7 cellular contexts compared by ENCODE assay signal in the genomic region with DNA sequence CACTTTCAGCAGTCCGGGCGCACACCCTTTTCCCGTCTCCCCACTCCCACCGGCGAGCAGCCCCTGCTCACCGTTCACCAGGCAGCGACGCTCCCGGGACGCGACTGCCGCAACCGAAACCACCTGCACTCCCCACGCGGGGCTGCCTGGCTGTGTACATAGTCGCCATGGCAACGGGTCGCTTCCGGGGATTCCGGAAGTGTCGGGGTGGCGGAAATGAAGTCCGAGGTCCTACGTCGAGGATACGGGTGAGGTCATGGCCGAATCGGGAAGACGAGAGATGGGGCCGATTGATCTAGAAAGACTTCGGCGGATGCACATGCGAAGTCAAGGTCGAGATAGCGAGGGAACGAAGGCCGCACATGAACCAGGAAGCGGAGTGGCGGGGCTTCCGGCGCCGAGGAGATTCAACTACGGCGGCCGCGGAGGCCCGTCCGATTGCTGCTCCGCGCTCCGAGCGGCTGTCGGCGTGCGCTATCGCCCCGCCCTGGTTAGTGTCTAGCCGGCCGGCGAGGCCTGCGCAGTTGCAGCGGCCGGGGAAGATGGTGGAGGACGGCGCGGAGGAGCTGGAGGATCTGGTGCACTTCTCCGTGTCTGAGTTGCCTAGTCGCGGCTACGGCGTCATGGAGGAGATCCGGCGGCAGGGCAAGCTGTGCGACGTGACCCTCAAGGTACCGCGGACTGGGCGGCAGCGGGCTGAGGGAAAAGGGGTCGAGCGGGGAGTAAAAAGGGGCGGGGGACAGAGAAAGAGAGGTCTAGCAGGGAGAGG.
DNase-seq lines count a peak whose midpoint lies in the region; ATAC-seq, FAIRE-seq and TF ChIP-seq lines count a peak whose summit lies in the region.

TSS of gene KIF9 (minus strand) at position 376 of the 769 bp plus-strand sequence. CDS start 5,425 bp downstream, outside the sequence.
TSS of gene KLHL18 (plus strand) at position 521 of the 769 bp plus-strand sequence. CDS start at position 543, 22 bp downstream.

- FAIRE-seq in GM18507 (lab: Jason Lieb, UNC): peak; percentile 97

- in situ Hi-C loops in astrocyte of the spinal cord (cut with HindIII; ENCODE audit: low sequenced_read_pairs): no loop called here

- peak within 1 kb of the TSS; percentile 71 for H3K4me3 ChIP-seq in astrocyte of the spinal cord (ENCODE audit: low read depth, low read length)
- H3K4me3 ChIP-seq in retinal pigment epithelial cell (ENCODE audit: low read length): peak within 1 kb of the TSS; percentile 92

- DNase-seq in GM18507 (ENCODE audit: extremely low spot score, insufficient read length, low read depth) (peak; percentile 96), NCI-H1930 (lab: John Stamatoyannopoulos, UW) (peak; percentile 81 to 88), T1000 (lab: John Stamatoyannopoulos, UW) (peak; percentile 95), astrocyte of the spinal cord (ENCODE audit: low read depth, low spot score) (peak; percentile 96), hippocampal formation (lab: John Stamatoyannopoulos, UW) (peak; percentile 92 to 95), retinal pigment epithelial cell (ENCODE audit: low read depth) (peak; percentile 66)

- ATAC-seq in HG02970 (IDR thresholded peaks at IDR 0.05; ENCODE audit: low FRiP score, unreplicated experiment): peak; percentile 81

- TF ChIP-seq CTCF in astrocyte of the spinal cord (IDR thresholded peaks at IDR 0.05; ENCODE audit: low read depth, low read length) (no peak), retinal pigment epithelial cell (conservative IDR thresholded peaks at IDR 0.05; ENCODE audit: low read depth, low read length) (no peak)

Comparison
In these comparisons a context has a peak if more than half of its experiments do, and no peak if none do; other contexts are left out.
1. Peak in every context shown above with its lines: DNase-seq, ATAC-seq and H3K4me3 ChIP-seq.